1 cellular context compared by ENCODE assay signal in genomic region chr5:7794301-7794700, GRCh38.
A peak's percentile ranks its signal among the peaks of the same experiment; 100 is the strongest.
TF ChIP-seq lines count a peak whose summit lies in the region.

No MANE protein-coding gene starts in this region.

TF ChIP-seq in GM12878, 131 proteins besides CTCF, POLR2A, EP300 and RAD21 (continued from another document):
- TF ChIP-seq ZBTB4 (CRISPR knock-in tag; IDR thresholded peaks at IDR 0.05) (no peak), HDAC2 (IDR thresholded peaks at IDR 0.05) (no peak), DPF2 (IDR thresholded peaks at IDR 0.05) (peak; percentile 53; the same call in 1 of the 2 replicates), MTA2 (IDR thresholded peaks at IDR 0.05; ENCODE audit: low read depth) (peak; percentile 63), CBX5 (IDR thresholded peaks at IDR 0.05; ENCODE audit: low read depth) (no peak), TCF7 (IDR thresholded peaks at IDR 0.05; ENCODE audit: borderline replicate concordance) (no peak), NFIC (IDR thresholded peaks at IDR 0.05; ENCODE audit: low read depth, low read length) (no peak), SREBF1 (IDR thresholded peaks at IDR 0.05; ENCODE audit: low read length) (no peak), MAX (IDR thresholded peaks at IDR 0.05; ENCODE audit: low read depth, low read length) (no peak), YY1 (IDR thresholded peaks at IDR 0.05; ENCODE audit: low read depth, low read length) (no peak), STAT3 (IDR thresholded peaks at IDR 0.05; ENCODE audit: low read depth, low read length) (no peak), CHD2 (IDR thresholded peaks at IDR 0.05; ENCODE audit: borderline replicate concordance, low read depth, low read length) (no peak), HDAC6 (IDR thresholded peaks at IDR 0.05; ENCODE audit: unreplicated experiment) (no peak), PAX5 (IDR thresholded peaks at IDR 0.05; ENCODE audit: borderline replicate concordance, low read depth, low read length) (no peak; the same call in 1 of the 2 replicates)
